Comparison of ENCODE assay signal across 17 cellular contexts in genomic region chr1:218886472-218886871, GRCh38.
DNase-seq lines count a peak whose midpoint lies in the region; ATAC-seq and TF ChIP-seq lines count a peak whose summit lies in the region.
"Had no signal": no experiment of that assay in that cellular context is flagged by ENCODE, and none has a peak within 500 bp of the region (broad histone marks: within the 10 kb centered on the region; RNA-seq: fewer than 3 reads in every experiment).

No MANE protein-coding gene starts in this region.

- no peak overlapping the region for H3K4me3 Mint-ChIP-seq in naive thymus-derived CD4-positive, alpha-beta T cell
- H3K4me3 Mint-ChIP-seq: activated CD8-positive, alpha-beta memory T cell treated with anti-CD3 and anti-CD28 coated beads, Interleukin-2, amount 10 ng/mL, durations not matched to agents 7 days and 5 days had no signal

- H3K27ac Mint-ChIP-seq in naive thymus-derived CD4-positive, alpha-beta T cell, result no peak overlapping the region
- H3K27ac Mint-ChIP-seq: activated CD8-positive, alpha-beta memory T cell treated with anti-CD3 and anti-CD28 coated beads, Interleukin-2, amount 10 ng/mL, durations not matched to agents 7 days and 5 days had no signal

- intact Hi-C loops in naive thymus-derived CD4-positive, alpha-beta T cell (cut with micrococcal nuclease), result no loop called here
- intact Hi-C loops in PC-9 (cut with micrococcal nuclease; ENCODE audit: unreplicated experiment), result no loop called here

- TF ChIP-seq CTCF in foreskin fibroblast (IDR thresholded peaks at IDR 0.05; ENCODE audit: low read depth, low read length), result no peak
- no peak for TF ChIP-seq CTCF in PC-9 (conservative IDR thresholded peaks at IDR 0.05)

- H3K4me1 ChIP-seq in naive thymus-derived CD4-positive, alpha-beta T cell (ENCODE audit: control insufficient read depth in 2 of 2, insufficient read depth in 2 of 2, low read length in 2 of 2), result no peaks in the 10 kb centered on the region
- no peaks in the 10 kb centered on the region; the same call in 1 of the 2 replicates for H3K4me1 ChIP-seq in PC-9 (replicated peaks; ENCODE audit: insufficient read depth)
- H3K4me1 ChIP-seq: transverse colon had no signal

- H3K4me2 ChIP-seq in PC-9, result no peak overlapping the region

- H3K27me3 Mint-ChIP-seq in naive thymus-derived CD4-positive, alpha-beta T cell, result no peaks in the 10 kb centered on the region
- H3K27me3 Mint-ChIP-seq: activated CD8-positive, alpha-beta memory T cell treated with anti-CD3 and anti-CD28 coated beads, Interleukin-2, amount 10 ng/mL, durations not matched to agents 7 days and 5 days had no signal

- H3K27ac ChIP-seq in naive thymus-derived CD4-positive, alpha-beta T cell (ENCODE audit: low read depth, low read length), result no peak overlapping the region
- H3K27ac ChIP-seq in PC-9, result no peak overlapping the region
- H3K27ac ChIP-seq: SK-N-MC, transverse colon had no signal

- no peaks in the 10 kb centered on the region for H3K79me2 ChIP-seq in PC-9 (ENCODE audit: low read depth)

- no peaks in the 10 kb centered on the region for H3K9me3 ChIP-seq in naive thymus-derived CD4-positive, alpha-beta T cell (ENCODE audit: control insufficient read depth in 2 of 3, low read length in 3 of 3)
- no peaks in the 10 kb centered on the region for H3K9me3 ChIP-seq in PC-9 (ENCODE audit: insufficient read depth, low read depth)
- H3K9me3 ChIP-seq: transverse colon had no signal

- no peaks in the 10 kb centered on the region for H4K20me1 ChIP-seq in PC-9 (ENCODE audit: insufficient read depth)

- POLR2A ChIA-PET in naive thymus-derived CD4-positive, alpha-beta T cell (lab: Charles Lee), result no interaction called here
- POLR2A ChIA-PET in PC-9 (lab: Charles Lee; ENCODE audit: unreplicated experiment), result no interaction called here

- H3K36me3 ChIP-seq in naive thymus-derived CD4-positive, alpha-beta T cell (ENCODE audit: control insufficient read depth in 2 of 3, insufficient read depth in 3 of 3, low read length in 3 of 3), result no peaks in the 10 kb centered on the region
- no peaks in the 10 kb centered on the region for H3K36me3 ChIP-seq in PC-9 (ENCODE audit: low read depth)
- H3K36me3 ChIP-seq: transverse colon had no signal

- BruUV-seq in PC-9 (replicated peaks; lab: Mats Ljungman, UMichigan), result no TSS peak

- no peaks in the 10 kb centered on the region for H3K4me1 Mint-ChIP-seq in naive thymus-derived CD4-positive, alpha-beta T cell
- H3K4me1 Mint-ChIP-seq: activated CD8-positive, alpha-beta memory T cell treated with anti-CD3 and anti-CD28 coated beads, Interleukin-2, amount 10 ng/mL, durations not matched to agents 7 days and 5 days had no signal

- H2AFZ ChIP-seq in PC-9, result no peak overlapping the region

- H3K9me2 ChIP-seq in PC-9 (ENCODE audit: insufficient read depth), result no peaks in the 10 kb centered on the region

- H3F3A ChIP-seq in PC-9 (ENCODE audit: insufficient read depth, low read depth), result no peaks in the 10 kb centered on the region

- H3K9me3 Mint-ChIP-seq in naive thymus-derived CD4-positive, alpha-beta T cell, result peaks cover 0 to 12% (median 3%) of the 10 kb centered on the region in 11 donors

- DNase-seq in AG20443 (ENCODE audit: low spot score) (peak; percentile 29), foreskin fibroblast (peak; percentile 9 to 77), nucleus accumbens (lab: John Stamatoyannopoulos, UW) (peak in 30 of 56 donors; percentile 2 to 78 (median 18)), PC-9 (no peak)
- DNase-seq in naive thymus-derived CD4-positive, alpha-beta T cell, result no peak
- DNase-seq: activated CD8-positive, alpha-beta memory T cell treated with anti-CD3 and anti-CD28 coated beads, Interleukin-2, amount 10 ng/mL, durations not matched to agents 7 days and 5 days; effector memory CD4-positive, alpha-beta T cell; HCEC 1CT; NCI-H1105 treated with DMSO at 0.1 percent for 48 hours; NCI-H82; transverse colon had no signal

- no peaks in the 10 kb centered on the region for H3K27me3 ChIP-seq in naive thymus-derived CD4-positive, alpha-beta T cell (ENCODE audit: control insufficient read depth in 2 of 2, insufficient read depth in 2 of 2, low read length in 2 of 2)
- no peaks in the 10 kb centered on the region for H3K27me3 ChIP-seq in PC-9 (ENCODE audit: insufficient read depth, low read depth)
- H3K27me3 ChIP-seq: transverse colon had no signal

- ATAC-seq in SK-N-SH treated with all-trans-retinoic acid at 6 μM for 48 hours (peak; percentile 79), GM18873 (IDR thresholded peaks at IDR 0.05; ENCODE audit: low FRiP score, unreplicated experiment) (no peak), GM18519 (IDR thresholded peaks at IDR 0.05; ENCODE audit: low FRiP score, unreplicated experiment) (no peak)
- no peak for ATAC-seq in naive thymus-derived CD4-positive, alpha-beta T cell
- ATAC-seq: activated CD8-positive, alpha-beta memory T cell treated with anti-CD3 and anti-CD28 coated beads, Interleukin-2, amount 10 ng/mL, durations not matched to agents 7 days and 5 days; HepG2 had no signal

- CTCF ChIA-PET in naive thymus-derived CD4-positive, alpha-beta T cell (lab: Charles Lee), result no interaction called here
- CTCF ChIA-PET in PC-9 (lab: Charles Lee), result no interaction called here

- no peaks in the 10 kb centered on the region for H3K36me3 Mint-ChIP-seq in naive thymus-derived CD4-positive, alpha-beta T cell
- H3K36me3 Mint-ChIP-seq: activated CD8-positive, alpha-beta memory T cell treated with anti-CD3 and anti-CD28 coated beads, Interleukin-2, amount 10 ng/mL, durations not matched to agents 7 days and 5 days had no signal

- H3K4me3 ChIP-seq in foreskin fibroblast (ENCODE audit: low read depth in 1 of 2, low read length in 2 of 2) (no peak overlapping the region), PC-9 (no peak overlapping the region)
- no peak overlapping the region for H3K4me3 ChIP-seq in naive thymus-derived CD4-positive, alpha-beta T cell (ENCODE audit: low read length)
- H3K4me3 ChIP-seq: SK-N-MC, skin epidermis, transverse colon had no signal

TF ChIP-seq in SK-N-SH treated with all-trans-retinoic acid at 6 μM for 48 hours, 23 proteins besides CTCF, POLR2A, EP300 and RAD21:
- TF ChIP-seq ZFP30 (CRISPR knock-in tag; IDR thresholded peaks at IDR 0.05) (no peak), CSRNP3 (CRISPR knock-in tag; IDR thresholded peaks at IDR 0.05) (no peak), ARNTL (CRISPR knock-in tag; IDR thresholded peaks at IDR 0.05; ENCODE audit: borderline replicate concordance, low read depth) (no peak), TOX (CRISPR knock-in tag; IDR thresholded peaks at IDR 0.05; ENCODE audit: borderline replicate concordance) (no peak), BACH2 (CRISPR knock-in tag; IDR thresholded peaks at IDR 0.05; ENCODE audit: borderline replicate concordance) (no peak), SNAI2 (CRISPR knock-in tag; IDR thresholded peaks at IDR 0.05) (no peak), PATZ1 (CRISPR knock-in tag; IDR thresholded peaks at IDR 0.05; ENCODE audit: borderline replicate concordance) (no peak), ZFP3 (CRISPR knock-in tag; IDR thresholded peaks at IDR 0.05) (no peak), OSR1 (CRISPR knock-in tag; IDR thresholded peaks at IDR 0.05) (no peak), CREB5 (CRISPR knock-in tag; IDR thresholded peaks at IDR 0.05; ENCODE audit: low read depth) (no peak)

Comparison
In these comparisons a context has a peak if more than half of its experiments do, and no peak if none do; other contexts are left out.
1. DNase-seq: peak in AG20443 (single experiment), foreskin fibroblast (2 of 2) and nucleus accumbens (30 of 56); none in naive thymus-derived CD4-positive, alpha-beta T cell (0 of 9) and PC-9 (0 of 2).